In genomic region chr4:56692576-56692975, GRCh38 we compare ENCODE assay signal across 1 cellular context.
TF ChIP-seq lines count a peak whose summit lies in the region.

No MANE protein-coding gene starts in this region.

TF ChIP-seq in GM23338, 12 proteins besides CTCF, POLR2A, EP300 and RAD21 (continued from another document):
- TF ChIP-seq ZNF462 (CRISPR knock-in tag; IDR thresholded peaks at IDR 0.05) (no peak), JUNB (IDR thresholded peaks at IDR 0.05; ENCODE audit: unreplicated experiment) (no peak), ZNF331 (CRISPR knock-in tag; IDR thresholded peaks at IDR 0.05; ENCODE audit: low read depth) (no peak), NANOG (IDR thresholded peaks at IDR 0.05; ENCODE audit: borderline replicate concordance) (no peak), REST (IDR thresholded peaks at IDR 0.05; ENCODE audit: unreplicated experiment) (no peak), EZH2phosphoT487 (IDR thresholded peaks at IDR 0.05; ENCODE audit: unreplicated experiment) (no peak)
